ENCODE assay signal across 11 cellular contexts in the genomic region with DNA sequence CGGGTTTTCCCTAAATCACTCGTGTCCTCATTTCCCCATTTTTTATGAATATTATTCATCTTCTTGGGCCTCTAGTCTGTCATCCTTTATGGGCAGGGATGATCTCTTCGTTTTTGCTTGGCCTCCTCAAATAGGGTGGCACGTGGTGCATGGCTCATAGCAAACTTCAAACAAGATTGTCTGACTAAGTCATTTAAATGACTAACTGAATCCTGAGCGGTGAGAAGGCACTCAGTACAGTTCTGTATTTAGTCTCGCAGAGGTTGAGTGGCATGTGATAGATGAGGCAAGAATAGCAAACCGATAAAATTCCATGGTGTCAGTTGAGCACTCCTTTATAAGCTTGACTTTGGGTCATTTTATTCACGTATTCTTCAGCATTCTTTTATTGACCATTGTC. TPM values are rescaled to one million over a fixed set of nuclear protein-coding genes. Genes with fewer than 3 reads are reported as not detected.
DNase-seq lines count a peak whose midpoint lies in the region; ATAC-seq and TF ChIP-seq lines count a peak whose summit lies in the region.
"Had no signal": no experiment of that assay in that cellular context is flagged by ENCODE, and none has a peak within 500 bp of the region (broad histone marks: within the 10 kb centered on the region; RNA-seq: fewer than 3 reads in every experiment).

No MANE protein-coding gene starts in this region.

- no peaks in the 10 kb centered on the region for H3K36me3 Mint-ChIP-seq in MCF 10A (ENCODE audit: insufficient read depth, unreplicated experiment)

- no peaks in the 10 kb centered on the region for H3K36me3 ChIP-seq in breast epithelium
- H3K36me3 ChIP-seq in fibroblast of lung (ENCODE audit: control insufficient read depth, insufficient read depth, low read length): no peaks in the 10 kb centered on the region
- no peaks in the 10 kb centered on the region for H3K36me3 ChIP-seq in HAP-1 (replicated peaks)

- no peak for TF ChIP-seq POLR2A in breast epithelium (IDR thresholded peaks at IDR 0.05)

- no peaks in the 10 kb centered on the region for H3K79me2 ChIP-seq in fibroblast of lung (ENCODE audit: control insufficient read depth, insufficient read depth, low read length)

- no peak overlapping the region for H3K9ac ChIP-seq in fibroblast of lung (ENCODE audit: insufficient read depth, low read length)

- in situ Hi-C loops in HAP-1 (cut with MboI; ENCODE audit: low sequenced_read_pairs): no loop called here

- no peak overlapping the region for H3K4me3 Mint-ChIP-seq in MCF 10A (ENCODE audit: unreplicated experiment)
- no peak overlapping the region for H3K4me3 Mint-ChIP-seq in stimulated activated naive CD8-positive, alpha-beta T cell treated with anti-CD3 and anti-CD28 coated beads, Interleukin-15, amount 100 ng/mL, for 72 hours
- H3K4me3 Mint-ChIP-seq: H9 had no signal

- peak; percentile 21 for ATAC-seq in stimulated activated naive CD8-positive, alpha-beta T cell treated with anti-CD3 and anti-CD28 coated beads, Interleukin-15, amount 100 ng/mL, for 72 hours

- H3K27ac ChIP-seq in breast epithelium (no peak overlapping the region), fibroblast of lung (ENCODE audit: insufficient read depth, low read length) (no peak overlapping the region)

- H3K9me3 Mint-ChIP-seq in MCF 10A (ENCODE audit: unreplicated experiment): no peaks in the 10 kb centered on the region
- no peaks in the 10 kb centered on the region for H3K9me3 Mint-ChIP-seq in stimulated activated naive CD8-positive, alpha-beta T cell treated with anti-CD3 and anti-CD28 coated beads, Interleukin-15, amount 100 ng/mL, for 72 hours

- no TSS peak for BruUV-seq in MCF 10A (replicated peaks; lab: Mats Ljungman, UMichigan)

- H4K20me1 ChIP-seq in fibroblast of lung (ENCODE audit: control insufficient read depth, extremely low read depth, insufficient read depth, low read length): no peaks in the 10 kb centered on the region

- H3K27ac Mint-ChIP-seq in MCF 10A (ENCODE audit: low read depth, unreplicated experiment): peak overlapping the region; percentile 67
- no peak overlapping the region for H3K27ac Mint-ChIP-seq in stimulated activated naive CD8-positive, alpha-beta T cell treated with anti-CD3 and anti-CD28 coated beads, Interleukin-15, amount 100 ng/mL, for 72 hours
- H3K27ac Mint-ChIP-seq: H9 had no signal

- H3K9me3 ChIP-seq in breast epithelium (no peaks in the 10 kb centered on the region), fibroblast of lung (ENCODE audit: control insufficient read depth, insufficient read depth, low read depth, low read length) (no peaks in the 10 kb centered on the region), HAP-1 (no peaks in the 10 kb centered on the region; the same call in 1 of the 2 replicates)

- TF ChIP-seq CTCF in MCF 10A (IDR thresholded peaks at IDR 0.05; ENCODE audit: unreplicated experiment) (no peak), breast epithelium (IDR thresholded peaks at IDR 0.05) (no peak), fibroblast of lung (conservative IDR thresholded peaks at IDR 0.05 in 1 of 2, IDR thresholded peaks at IDR 0.05 in 1 of 2; ENCODE audit: low read depth in 1 of 2, low read length in 2 of 2) (no peak)

- intact Hi-C loops in MCF 10A (cut with micrococcal nuclease): loop anchor here (10.0 kb wide), 1 partner anchor 63 kb away; no protein-coding TSS in a partner anchor
- intact Hi-C loops in breast epithelium (cut with DNase I; ENCODE audit: low total_unique reads): loop anchor here (2.0 kb wide), 1 partner anchor 21 kb away; no protein-coding TSS in a partner anchor

- no peak overlapping the region for H2AFZ ChIP-seq in fibroblast of lung (ENCODE audit: low read length)

- peaks cover 28% of the 10 kb centered on the region for H3K4me1 Mint-ChIP-seq in MCF 10A (ENCODE audit: insufficient read depth, unreplicated experiment)
- H3K4me1 Mint-ChIP-seq in stimulated activated naive CD8-positive, alpha-beta T cell treated with anti-CD3 and anti-CD28 coated beads, Interleukin-15, amount 100 ng/mL, for 72 hours: peaks cover 45% of the 10 kb centered on the region

- H3K27me3 ChIP-seq in breast epithelium (no peaks in the 10 kb centered on the region), fibroblast of lung (ENCODE audit: control insufficient read depth, insufficient read depth, low read length) (no peaks in the 10 kb centered on the region), HAP-1 (ENCODE audit: low read depth) (no peaks in the 10 kb centered on the region)

- DNase-seq in MCF 10A (ENCODE audit: unreplicated experiment) (peak; percentile 68), breast epithelium (ENCODE audit: low spot score in 2 of 2) (no peak), NOMO-1 treated with DMSO at 0.1 percent for 48 hours (lab: John Stamatoyannopoulos, UW; ENCODE audit: unreplicated experiment) (peak; percentile 74), fibroblast of lung (ENCODE audit: low read depth in 2 of 2) (peak; percentile 66 to 81), HAP-1 (ENCODE audit: low spot score in 2 of 2) (no peak), NCI-H446 (lab: John Stamatoyannopoulos, UW) (no peak), dermis blood vessel endothelial cell (no peak)
- DNase-seq in stimulated activated naive CD8-positive, alpha-beta T cell treated with anti-CD3 and anti-CD28 coated beads, Interleukin-15, amount 100 ng/mL, for 72 hours: no peak
- DNase-seq: hypothalamus, NCI-H1105 had no signal

- POLR2A ChIA-PET in MCF 10A (lab: Yijun Ruan, JAX): interaction anchor here (0.6 kb wide), 1 partner anchor 22 kb away, joined by 3 read pairs; no protein-coding TSS in a partner anchor

- H3K4me3 ChIP-seq in breast epithelium (no peak overlapping the region), fibroblast of lung (replicated peaks in 1 of 4; ENCODE audit: control extremely low read depth in 1 of 4, insufficient read depth in 1 of 4, low read depth in 3 of 4, low read length in 4 of 4) (no peak overlapping the region), HAP-1 (no peak overlapping the region)

- H3K27me3 Mint-ChIP-seq in MCF 10A (ENCODE audit: insufficient read depth, unreplicated experiment): no peaks in the 10 kb centered on the region
- H3K27me3 Mint-ChIP-seq in stimulated activated naive CD8-positive, alpha-beta T cell treated with anti-CD3 and anti-CD28 coated beads, Interleukin-15, amount 100 ng/mL, for 72 hours: peaks cover 20% of the 10 kb centered on the region

- CTCF ChIA-PET in MCF 10A (lab: Yijun Ruan, JAX): no interaction called here

- no peak overlapping the region for H3K4me2 ChIP-seq in fibroblast of lung (ENCODE audit: extremely low read depth, insufficient read depth, low read length)

- H3K4me1 ChIP-seq in breast epithelium (no peaks in the 10 kb centered on the region), fibroblast of lung (ENCODE audit: control insufficient read depth, extremely low read depth, insufficient read depth, low read length) (peaks cover 2% of the 10 kb centered on the region), HAP-1 (peaks cover 16% of the 10 kb centered on the region)

RNA-seq across cellular contexts. Expression of a gene that starts 5.7 kb away (rescaled TPM):
- total RNA-seq in MCF 10A (2022): 38.9 and 45.3 TPM in 2 replicates
- 100 to 1,000 TPM in 1 of 3 donors, 10 to 100 TPM in 2; 35.7 to 153 (median 58.3) TPM for total RNA-seq in breast epithelium
- total RNA-seq in fibroblast of lung: 86.3 and 95.3 TPM in 2 replicates
- 32.4 and 40.8 TPM in 2 replicates for polyA plus RNA-seq in fibroblast of lung
- 34.5 and 39.1 TPM in 2 replicates for polyA plus RNA-seq in fibroblast of lung (2012)
- polyA minus RNA-seq in fibroblast of lung (ENCODE audit: low replicate concordance): 8.0 and 9.8 TPM in 2 replicates
- total RNA-seq in dermis blood vessel endothelial cell: 10.2 and 16.0 TPM in 2 replicates

Comparison
In these comparisons a context has a peak if more than half of its experiments do, and no peak if none do; other contexts are left out.
1. DNase-seq: peak in MCF 10A (single experiment), NOMO-1 treated with DMSO at 0.1 percent for 48 hours (single experiment) and fibroblast of lung (2 of 2); none in breast epithelium (0 of 2), stimulated activated naive CD8-positive, alpha-beta T cell treated with anti-CD3 and anti-CD28 coated beads, Interleukin-15, amount 100 ng/mL, for 72 hours (0 of 2), HAP-1 (0 of 2), NCI-H446 (0 of 2) and dermis blood vessel endothelial cell (single experiment).